ENCODE assay signal across 8 cellular contexts in genomic region chrX:150362599-150363481, GRCh38. TPM values are rescaled to one million over a fixed set of nuclear protein-coding genes. Genes with fewer than 3 reads are reported as not detected.
DNase-seq lines count a peak whose midpoint lies in the region; ATAC-seq and TF ChIP-seq lines count a peak whose summit lies in the region.

A gene with protein sequence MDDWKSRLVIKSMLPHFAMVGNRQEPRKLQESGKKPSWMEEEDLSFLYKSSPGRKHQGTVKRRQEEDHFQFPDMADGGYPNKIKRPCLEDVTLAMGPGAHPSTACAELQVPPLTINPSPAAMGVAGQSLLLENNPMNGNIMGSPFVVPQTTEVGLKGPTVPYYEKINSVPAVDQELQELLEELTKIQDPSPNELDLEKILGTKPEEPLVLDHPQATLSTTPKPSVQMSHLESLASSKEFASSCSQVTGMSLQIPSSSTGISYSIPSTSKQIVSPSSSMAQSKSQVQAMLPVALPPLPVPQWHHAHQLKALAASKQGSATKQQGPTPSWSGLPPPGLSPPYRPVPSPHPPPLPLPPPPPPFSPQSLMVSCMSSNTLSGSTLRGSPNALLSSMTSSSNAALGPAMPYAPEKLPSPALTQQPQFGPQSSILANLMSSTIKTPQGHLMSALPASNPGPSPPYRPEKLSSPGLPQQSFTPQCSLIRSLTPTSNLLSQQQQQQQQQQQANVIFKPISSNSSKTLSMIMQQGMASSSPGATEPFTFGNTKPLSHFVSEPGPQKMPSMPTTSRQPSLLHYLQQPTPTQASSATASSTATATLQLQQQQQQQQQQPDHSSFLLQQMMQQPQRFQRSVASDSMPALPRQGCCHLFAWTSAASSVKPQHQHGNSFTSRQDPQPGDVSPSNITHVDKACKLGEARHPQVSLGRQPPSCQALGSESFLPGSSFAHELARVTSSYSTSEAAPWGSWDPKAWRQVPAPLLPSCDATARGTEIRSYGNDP (plus strand): TSS chrX:150363317. CDS start chrX:150445517, 82,200 bp downstream.

- H3K27ac Mint-ChIP-seq in chondrocyte (ENCODE audit: unreplicated experiment): peak within 1 kb of the TSS; percentile 90

- no peak for ATAC-seq in HG03039 (IDR thresholded peaks at IDR 0.05; ENCODE audit: unreplicated experiment)
- ATAC-seq in GM18520 (IDR thresholded peaks at IDR 0.05; ENCODE audit: unreplicated experiment): no peak

- peaks cover 11 to 25% (median 15%) of the 10 kb centered on the region in 3 donors for H3K4me1 ChIP-seq in skeletal muscle tissue (ENCODE audit: control insufficient read depth in 3 of 3, insufficient read depth in 3 of 3, low read length in 3 of 3)

- H3K4me3 ChIP-seq in BJ (ENCODE audit: low read depth, low read length) (peak within 1 kb of the TSS; percentile 69), HL-60 (replicated peaks; ENCODE audit: insufficient read depth, low read length) (peak within 1 kb of the TSS; percentile 23), WI38 (ENCODE audit: low read depth, low read length) (peak within 1 kb of the TSS; percentile 69), kidney epithelial cell (ENCODE audit: low read depth, low read length) (peak within 1 kb of the TSS; percentile 64), skeletal muscle tissue (ENCODE audit: low read length in 3 of 3) (peak within 1 kb of the TSS; percentile 74 to 83 (median 78))

- H3K27ac ChIP-seq in HL-60 (replicated peaks) (no peak within 1 kb of the TSS), skeletal muscle tissue (ENCODE audit: low read depth, low read length) (peak within 1 kb of the TSS; percentile 74)

- TF ChIP-seq CTCF in BJ (IDR thresholded peaks at IDR 0.05; ENCODE audit: insufficient read depth, low read depth, low read length) (peak; percentile 31), HL-60 (IDR thresholded peaks at IDR 0.05; ENCODE audit: insufficient read depth, low read length) (no peak), WI38 (IDR thresholded peaks at IDR 0.05; ENCODE audit: low read depth, low read length) (no peak), chondrocyte (IDR thresholded peaks at IDR 0.05) (peak; percentile 38), kidney epithelial cell (IDR thresholded peaks at IDR 0.05; ENCODE audit: insufficient read depth, low read length, poor library complexity, severe bottlenecking) (no peak)

- DNase-seq in BJ (ENCODE audit: low read depth) (no peak), HL-60 (ENCODE audit: low read depth in 1 of 2, low spot score in 1 of 2) (peak in 1 of 2 experiments; percentile 10), chondrocyte (ENCODE audit: low spot score) (peak; percentile 90), kidney epithelial cell (ENCODE audit: low read depth) (no peak)

- peak within 1 kb of the TSS; percentile 81 to 82 (median 81) for H3K9ac ChIP-seq in skeletal muscle tissue (ENCODE audit: low read depth in 1 of 3, low read length in 3 of 3)

- H3K4me1 Mint-ChIP-seq in chondrocyte (ENCODE audit: low read depth): peaks cover 15% of the 10 kb centered on the region

- no peaks in the 10 kb centered on the region for H3K9me3 Mint-ChIP-seq in chondrocyte (ENCODE audit: low read depth)

- POLR2A ChIA-PET in BJ (lab: Charles Lee): interaction anchor here (0.5 kb wide), 1 partner anchor 324 kb away, joined by 3 read pairs; no protein-coding TSS in a partner anchor

- peak within 1 kb of the TSS; percentile 86 for H3K4me3 Mint-ChIP-seq in chondrocyte (ENCODE audit: unreplicated experiment)

- CTCF ChIA-PET in BJ (lab: Yijun Ruan, JAX): interaction anchor here (0.8 to 2.7 kb wide), 7 partner anchors 9 to 403 kb away, joined by 3 to 21 read pairs (median 3); no protein-coding TSS in a partner anchor

- H3K9me3 ChIP-seq in skeletal muscle tissue (ENCODE audit: control insufficient read depth in 3 of 3, low read length in 3 of 3): no peaks in the 10 kb centered on the region

- no peaks in the 10 kb centered on the region for H3K27me3 Mint-ChIP-seq in chondrocyte (ENCODE audit: low read depth)

- H3K36me3 ChIP-seq in BJ (ENCODE audit: control insufficient read depth, insufficient read depth, low read length) (no peaks in the 10 kb centered on the region), kidney epithelial cell (ENCODE audit: control insufficient read depth, insufficient read depth, low read length) (no peaks in the 10 kb centered on the region), skeletal muscle tissue (ENCODE audit: control insufficient read depth in 3 of 3, insufficient read depth in 3 of 3, low read length in 3 of 3) (no peaks in the 10 kb centered on the region)

- no peaks in the 10 kb centered on the region for H3K36me3 Mint-ChIP-seq in chondrocyte (ENCODE audit: low read depth)

- no peaks in the 10 kb centered on the region for H3K27me3 ChIP-seq in BJ (ENCODE audit: control insufficient read depth, insufficient read depth, low read length)
- H3K27me3 ChIP-seq in HL-60 (ENCODE audit: insufficient read depth, poor library complexity, severe bottlenecking): peaks cover 34% of the 10 kb centered on the region
- peaks cover 2% of the 10 kb centered on the region for H3K27me3 ChIP-seq in kidney epithelial cell (ENCODE audit: control insufficient read depth, insufficient read depth, low read length)
- peaks cover 0 to 8% (median 0%) of the 10 kb centered on the region in 3 donors for H3K27me3 ChIP-seq in skeletal muscle tissue (ENCODE audit: control insufficient read depth in 3 of 3, insufficient read depth in 3 of 3, low read length in 3 of 3)

RNA-seq across cellular contexts. Expression of the gene that starts here (rescaled TPM):
- 2.9 and 3.9 TPM in 2 replicates for polyA plus RNA-seq in BJ (2011; rRNA removed)
- 2.4 and 4.8 TPM in 2 replicates for polyA minus RNA-seq in BJ (2011; rRNA and poly(A)+ RNA removed)
- total RNA-seq in chondrocyte (6.0 to 9.3 TPM (median 8.8 TPM) in 3 replicates), kidney epithelial cell (2.1 and 3.0 TPM in 2 replicates), skeletal muscle tissue (2.6 TPM)

Comparison
In these comparisons a context has a peak if more than half of its experiments do, and no peak if none do; other contexts are left out.
1. H3K4me3 ChIP-seq: peak in every context shown above with its lines; median percentile 78 in skeletal muscle tissue; 69 in BJ; 69 in WI38; 64 in kidney epithelial cell; 23 in HL-60.
2. CTCF ChIP-seq: peak in BJ (single experiment) and chondrocyte (single experiment); none in HL-60 (single experiment), WI38 (single experiment) and kidney epithelial cell (single experiment).